12 cellular contexts compared by ENCODE assay signal in genomic region chr21:45957986-45958610, GRCh38. TPM values are rescaled to one million over a fixed set of nuclear protein-coding genes. Genes with fewer than 3 reads are reported as not detected.
A peak's percentile ranks its signal among the peaks of the same experiment; 100 is the strongest.
DNase-seq lines count a peak whose midpoint lies in the region; ATAC-seq, FAIRE-seq and TF ChIP-seq lines count a peak whose summit lies in the region.
"Had no signal": no experiment of that assay in that cellular context is flagged by ENCODE, and none has a peak within 500 bp of the region (broad histone marks: within the 10 kb centered on the region; RNA-seq: fewer than 3 reads in every experiment).

No MANE protein-coding gene starts in this region.

- peak overlapping the region; percentile 60 for H3K4me3 Mint-ChIP-seq in osteocyte (ENCODE audit: unreplicated experiment)
- H3K4me3 Mint-ChIP-seq: stimulated activated naive B cell treated with anti-CD40 and anti-IgM and Interleukin-4, amounts not matched to agents 10 μg/mL and 1 μg/mL and 100 μg/mL, for 72 hours had no signal

- no peaks in the 10 kb centered on the region for H4K20me1 ChIP-seq in MM.1S (ENCODE audit: insufficient read depth, low read length)

- TF ChIP-seq CTCF in gastroesophageal sphincter (IDR thresholded peaks at IDR 0.05) (no peak), osteocyte (IDR thresholded peaks at IDR 0.05) (no peak), vagina (IDR thresholded peaks at IDR 0.05) (no peak), MM.1S (IDR thresholded peaks at IDR 0.05; ENCODE audit: low read length) (no peak)

- peaks cover 44% of the 10 kb centered on the region for H3K4me1 Mint-ChIP-seq in osteocyte (ENCODE audit: unreplicated experiment)
- H3K4me1 Mint-ChIP-seq: stimulated activated naive B cell treated with anti-CD40 and anti-IgM and Interleukin-4, amounts not matched to agents 10 μg/mL and 1 μg/mL and 100 μg/mL, for 72 hours had no signal

- intact Hi-C loops in vagina (cut with DNase I): no loop called here

- peak; percentile 89 for DNase-seq in adipocyte (ENCODE audit: low read depth)
- DNase-seq in osteocyte (ENCODE audit: extremely low spot score, unreplicated experiment): no peak
- DNase-seq in vagina (ENCODE audit: extremely low spot score in 2 of 2): no peak
- DNase-seq in MM.1S: no peak
- DNase-seq in RCC 7860 (ENCODE audit: low spot score): no peak
- DNase-seq: head of caudate nucleus; NCI-H1436 treated with DMSO at 0.1 percent for 48 hours; NCI-H69; stimulated activated CD4-positive, alpha-beta T cell treated with anti-CD3 and anti-CD28 coated beads, Interleukin-4, amount 100 ng/mL, for 1 hour; stimulated activated naive B cell treated with anti-CD40 and anti-IgM and Interleukin-4, amounts not matched to agents 10 μg/mL and 1 μg/mL and 100 μg/mL, for 72 hours had no signal

- no peaks in the 10 kb centered on the region for H3K9me3 Mint-ChIP-seq in osteocyte (ENCODE audit: unreplicated experiment)

- no peaks in the 10 kb centered on the region for H3K36me3 ChIP-seq in adipocyte (ENCODE audit: control insufficient read depth, insufficient read depth, low read length, severe bottlenecking)
- H3K36me3 ChIP-seq in gastroesophageal sphincter: no peaks in the 10 kb centered on the region
- H3K36me3 ChIP-seq in vagina: no peaks in the 10 kb centered on the region
- H3K36me3 ChIP-seq in MM.1S (replicated peaks; ENCODE audit: insufficient read depth, low read length): no peaks in the 10 kb centered on the region

- no peak overlapping the region for H2AFZ ChIP-seq in MM.1S (ENCODE audit: low read length)

- H3K79me2 ChIP-seq in MM.1S (ENCODE audit: low read length): no peaks in the 10 kb centered on the region

- no peak for FAIRE-seq in RCC 7860 (lab: Jason Lieb, UNC)

- ATAC-seq in gastroesophageal sphincter (peak; percentile 83), GM19467 (IDR thresholded peaks at IDR 0.05; ENCODE audit: unreplicated experiment) (no peak)
- ATAC-seq: stimulated activated naive B cell treated with anti-CD40 and anti-IgM and Interleukin-4, amounts not matched to agents 10 μg/mL and 1 μg/mL and 100 μg/mL, for 72 hours had no signal

- H3F3A ChIP-seq in MM.1S (ENCODE audit: insufficient read depth, low read length): no peaks in the 10 kb centered on the region

- H3K27me3 ChIP-seq in adipocyte (replicated peaks; ENCODE audit: control insufficient read depth, insufficient read depth, low read length) (no peaks in the 10 kb centered on the region), gastroesophageal sphincter (no peaks in the 10 kb centered on the region), vagina (no peaks in the 10 kb centered on the region), MM.1S (replicated peaks; ENCODE audit: insufficient read depth, low read length) (peaks cover 96% of the 10 kb centered on the region)

- no peaks in the 10 kb centered on the region for H3K27me3 Mint-ChIP-seq in osteocyte (ENCODE audit: unreplicated experiment)

- H3K9ac ChIP-seq in adipocyte (ENCODE audit: low read length) (peak overlapping the region; percentile 69), MM.1S (ENCODE audit: low read length) (no peak overlapping the region)

- WGBS in gastroesophageal sphincter (ENCODE audit: low coverage in 1 of 2), 2 donors: 25 to 58% methylated on average over 6 to 7 of the region's 7 CpGs

- H3K27ac ChIP-seq in gastroesophageal sphincter (peak overlapping the region in 3 of 4 donors; percentile 60 to 75 (median 67)), vagina (peak overlapping the region; percentile 74), MM.1S (ENCODE audit: low read length) (no peak overlapping the region)

- H3K4me1 ChIP-seq in adipocyte (ENCODE audit: control insufficient read depth, insufficient read depth, low read length) (peaks cover 46% of the 10 kb centered on the region), gastroesophageal sphincter (peaks cover 0 to 56% (median 19%) of the 10 kb centered on the region in 3 donors), vagina (peaks cover 46% of the 10 kb centered on the region), MM.1S (ENCODE audit: low read length) (no peaks in the 10 kb centered on the region)

- TF ChIP-seq POLR2A in gastroesophageal sphincter (IDR thresholded peaks at IDR 0.05): no peak
- TF ChIP-seq POLR2A in vagina (IDR thresholded peaks at IDR 0.05): no peak

- H3K4me2 ChIP-seq in MM.1S (ENCODE audit: low read depth, low read length): no peak overlapping the region

- no peaks in the 10 kb centered on the region for H3K36me3 Mint-ChIP-seq in osteocyte (ENCODE audit: unreplicated experiment)

- no peak for TF ChIP-seq EP300 in gastroesophageal sphincter (IDR thresholded peaks at IDR 0.05)

- no peaks in the 10 kb centered on the region for H3K9me2 ChIP-seq in MM.1S (replicated peaks; ENCODE audit: insufficient read depth, low read length)

- H3K4me3 ChIP-seq in adipocyte (ENCODE audit: low read length): peak overlapping the region; percentile 70
- H3K4me3 ChIP-seq in gastroesophageal sphincter: no peak overlapping the region
- no peak overlapping the region for H3K4me3 ChIP-seq in vagina
- H3K4me3 ChIP-seq in MM.1S (ENCODE audit: low read length): no peak overlapping the region

- H3K27ac Mint-ChIP-seq in osteocyte (ENCODE audit: unreplicated experiment): peak overlapping the region; percentile 96
- H3K27ac Mint-ChIP-seq: stimulated activated naive B cell treated with anti-CD40 and anti-IgM and Interleukin-4, amounts not matched to agents 10 μg/mL and 1 μg/mL and 100 μg/mL, for 72 hours had no signal

- H3K9me3 ChIP-seq in adipocyte (ENCODE audit: control insufficient read depth, low read length) (no peaks in the 10 kb centered on the region), gastroesophageal sphincter (no peaks in the 10 kb centered on the region), vagina (no peaks in the 10 kb centered on the region), MM.1S (replicated peaks; ENCODE audit: insufficient read depth, low read length) (no peaks in the 10 kb centered on the region)

RNA-seq across cellular contexts. Expression of gene COL6A1, which starts 23.5 kb away (rescaled TPM):
- total RNA-seq in gastroesophageal sphincter (1,000 to 10,000 TPM in 2 of 4 donors, 100 to 1,000 TPM in 2; 477 to 1,231 (median 878) TPM), osteocyte (1,503 and 1,582 TPM in 2 replicates), vagina (520 TPM)
